In the genomic region with DNA sequence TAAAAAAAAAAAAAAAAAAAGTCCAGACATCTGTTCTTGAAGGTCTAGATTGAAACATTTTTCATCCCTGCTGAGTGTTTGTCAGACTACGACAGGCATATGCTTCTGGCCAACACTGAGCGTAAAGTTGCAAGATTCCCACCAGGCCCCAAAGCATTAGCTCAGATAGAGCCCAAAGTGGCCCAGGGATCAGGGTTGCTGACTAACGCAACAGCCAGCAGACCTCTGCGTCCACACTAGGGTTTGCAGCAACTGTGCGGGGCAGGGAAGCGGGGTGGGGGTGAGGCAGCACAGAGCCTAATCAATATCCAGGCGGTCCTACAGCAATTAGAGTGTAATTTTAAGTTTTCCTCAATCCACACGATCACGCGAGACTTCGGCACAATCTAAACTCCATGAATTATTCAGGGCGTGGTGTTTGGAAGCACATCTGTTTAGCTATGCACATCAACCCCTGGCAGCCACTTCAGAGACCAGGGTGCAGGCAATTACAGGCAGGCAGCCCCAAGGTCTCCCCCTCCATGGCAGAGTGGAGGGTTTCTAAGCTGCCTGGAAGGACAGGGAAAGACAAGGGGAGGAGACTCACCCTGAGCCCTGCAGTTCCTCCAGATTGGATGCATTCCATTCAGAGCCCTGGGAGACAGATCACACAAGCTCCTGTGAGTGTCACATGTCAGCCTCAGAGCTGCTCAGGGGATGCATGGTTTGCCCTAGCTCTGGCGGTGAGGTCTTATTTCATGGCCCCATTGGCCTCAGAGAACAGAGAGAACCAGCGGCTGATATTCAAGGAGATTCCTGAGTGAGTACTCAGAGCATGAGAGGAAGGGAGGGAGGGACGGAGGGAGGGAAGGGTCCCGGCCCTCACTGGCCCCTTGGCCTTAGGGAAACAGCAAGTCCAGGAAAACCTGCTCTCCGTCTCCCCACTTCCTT, we compare ENCODE assay signal across 10 cellular contexts. TPM values are rescaled to one million over a fixed set of nuclear protein-coding genes. Genes with fewer than 3 reads are reported as not detected.
DNase-seq lines count a peak whose midpoint lies in the region; ATAC-seq and TF ChIP-seq lines count a peak whose summit lies in the region.
"Had no signal": no experiment of that assay in that cellular context is flagged by ENCODE, and none has a peak within 500 bp of the region (broad histone marks: within the 10 kb centered on the region; RNA-seq: fewer than 3 reads in every experiment).

No MANE protein-coding gene starts in this region.

- H3K9me3 ChIP-seq in NT2/D1 (ENCODE audit: insufficient read depth, low read length) (peaks cover 12% of the 10 kb centered on the region; the same call in 1 of the 2 replicates), neuron (ENCODE audit: low read length) (peaks cover 8% of the 10 kb centered on the region)

- peak overlapping the region; percentile 46 for H3K4me3 ChIP-seq in AG10803 (ENCODE audit: low read length)
- peak overlapping the region; percentile 5 for H3K4me3 ChIP-seq in NT2/D1 (ENCODE audit: insufficient read length, low read depth)
- peak overlapping the region; percentile 46 for H3K4me3 ChIP-seq in fibroblast of the aortic adventitia (ENCODE audit: low read depth, low read length)
- peak overlapping the region; percentile 45 for H3K4me3 ChIP-seq in neuron (ENCODE audit: low read length)

- H3K36me3 ChIP-seq in NT2/D1 (ENCODE audit: insufficient read depth, insufficient read length, low read length) (peaks cover 75% of the 10 kb centered on the region), neuron (ENCODE audit: insufficient read depth, low read length) (peaks cover 58% of the 10 kb centered on the region)

- H2AFZ ChIP-seq in neuron (ENCODE audit: low read depth, low read length) = peak overlapping the region; percentile 67

- H3K27me3 ChIP-seq in NT2/D1 (ENCODE audit: insufficient read depth, insufficient read length) = no peaks in the 10 kb centered on the region
- no peaks in the 10 kb centered on the region for H3K27me3 ChIP-seq in neuron (ENCODE audit: insufficient read depth, low read length)

- no peak for TF ChIP-seq CTCF in AG10803 (conservative IDR thresholded peaks at IDR 0.05; ENCODE audit: low read length)
- TF ChIP-seq CTCF in fibroblast of the aortic adventitia (IDR thresholded peaks at IDR 0.05; ENCODE audit: insufficient read depth, low read length) = no peak

- ATAC-seq in GM19455 (IDR thresholded peaks at IDR 0.05; ENCODE audit: unreplicated experiment) (no peak), GM19463 (IDR thresholded peaks at IDR 0.05; ENCODE audit: unreplicated experiment) (no peak), HG02588 (IDR thresholded peaks at IDR 0.05; ENCODE audit: unreplicated experiment) (no peak)

- H3K9ac ChIP-seq in NT2/D1 (ENCODE audit: insufficient read length, low read depth) = peak overlapping the region; percentile 37

- no peaks in the 10 kb centered on the region for H3K4me1 ChIP-seq in NT2/D1 (ENCODE audit: insufficient read depth, insufficient read length)
- H3K4me1 ChIP-seq in neuron (ENCODE audit: insufficient read depth, low read length) = peaks cover 43% of the 10 kb centered on the region

- DNase-seq in AG10803 (ENCODE audit: low read depth) (peak; percentile 88), NT2/D1 (ENCODE audit: low read depth, low spot score) (peak; percentile 93), fibroblast of the aortic adventitia (ENCODE audit: low read depth) (peak; percentile 80), NCI-H526 treated with DMSO at 0.1 percent for 48 hours (lab: John Stamatoyannopoulos, UW) (no peak)
- DNase-seq: activated B cell treated with CpG ODN at 0.5 μM for 24 hours, GDM1 had no signal

RNA-seq across cellular contexts. Expression of a gene that starts 55.4 kb away (rescaled TPM):
- 8.7 and 31.6 TPM in 2 replicates for total RNA-seq in fibroblast of the aortic adventitia (ENCODE audit: low replicate concordance)
